In genomic region chr15:92901053-92901761, GRCh38 we compare ENCODE assay signal across 8 cellular contexts. TPM values are rescaled to one million over a fixed set of nuclear protein-coding genes. Genes with fewer than 3 reads are reported as not detected.
DNase-seq lines count a peak whose midpoint lies in the region; ATAC-seq and TF ChIP-seq lines count a peak whose summit lies in the region.

No MANE protein-coding gene starts in this region.

- DNase-seq in BJ (ENCODE audit: low read depth) (no peak), body of pancreas (no peak), memory B cell (ENCODE audit: low spot score in 2 of 2) (no peak), aorta (no peak), AML-193 (lab: John Stamatoyannopoulos, UW) (no peak), HPDE6-E6E7 (ENCODE audit: extremely low spot score) (no peak)

- CTCF ChIA-PET in BJ (lab: Yijun Ruan, JAX) = interaction anchor here (1.0 to 1.1 kb wide), 2 partner anchors 18 to 30 kb away, joined by 3 read pairs; no protein-coding TSS in a partner anchor

- H3K4me1 ChIP-seq in body of pancreas = peaks cover 51% of the 10 kb centered on the region
- H3K4me1 ChIP-seq in aorta (ENCODE audit: control insufficient read depth in 1 of 2, insufficient read depth in 2 of 2, low read length in 2 of 2) = no peaks in the 10 kb centered on the region

- ATAC-seq in body of pancreas (no peak), memory B cell (ENCODE audit: low read depth) (no peak), aorta (ENCODE audit: low FRiP score) (no peak), GM18873 (IDR thresholded peaks at IDR 0.05; ENCODE audit: low FRiP score, unreplicated experiment) (no peak)

- H3K4me3 ChIP-seq in BJ (ENCODE audit: low read depth, low read length) (peak overlapping the region; percentile 57), body of pancreas (peak overlapping the region; percentile 20 to 77), aorta (ENCODE audit: low read length in 2 of 2) (peak overlapping the region; percentile 97 to 100)

- intact Hi-C loops in body of pancreas (cut with DNase I) = no loop called here
- intact Hi-C loops in aorta (cut with DNase I) = loop anchor here in 1 of 2 donors (5.0 kb wide), 1 partner anchor 94 kb away; no protein-coding TSS in a partner anchor

- POLR2A ChIA-PET in BJ (lab: Charles Lee) = interaction anchor here (0.6 to 1.4 kb wide), 6 partner anchors 15 to 97 kb away, joined by 3 to 5 read pairs (median 4); no protein-coding TSS in a partner anchor

- peak overlapping the region; percentile 59 to 99 (median 97) for H3K27ac ChIP-seq in body of pancreas
- peak overlapping the region in 1 of 2 donors; percentile 87 for H3K27ac ChIP-seq in aorta (ENCODE audit: low read depth in 1 of 2, low read length in 2 of 2)

- TF ChIP-seq POLR2A in body of pancreas (IDR thresholded peaks at IDR 0.05) = no peak

- H3K4me3 Mint-ChIP-seq in IgD-negative memory B cell (peak overlapping the region; percentile 87 to 100 (median 98)), memory B cell (peak overlapping the region; percentile 97)

- H3K27me3 Mint-ChIP-seq in IgD-negative memory B cell (no peaks in the 10 kb centered on the region), memory B cell (no peaks in the 10 kb centered on the region)

- H3K36me3 ChIP-seq in BJ (ENCODE audit: control insufficient read depth, insufficient read depth, low read length) (no peaks in the 10 kb centered on the region), body of pancreas (replicated peaks in 1 of 2; ENCODE audit: insufficient read depth in 1 of 2, low read depth in 2 of 2) (no peaks in the 10 kb centered on the region), aorta (ENCODE audit: control insufficient read depth in 1 of 2, insufficient read depth in 2 of 2, low read length in 1 of 2) (no peaks in the 10 kb centered on the region)

- TF ChIP-seq CTCF in BJ (IDR thresholded peaks at IDR 0.05; ENCODE audit: insufficient read depth, low read depth, low read length) = no peak
- no peak for TF ChIP-seq CTCF in body of pancreas (IDR thresholded peaks at IDR 0.05)

- H3K27me3 ChIP-seq in BJ (ENCODE audit: control insufficient read depth, insufficient read depth, low read length) = no peaks in the 10 kb centered on the region
- H3K27me3 ChIP-seq in body of pancreas = no peaks in the 10 kb centered on the region
- H3K27me3 ChIP-seq in aorta (ENCODE audit: control insufficient read depth in 1 of 2, insufficient read depth in 2 of 2, low read length in 1 of 2) = peaks cover 0 to 1% of the 10 kb centered on the region in 2 donors

- H3K36me3 Mint-ChIP-seq in IgD-negative memory B cell = peaks cover 8% of the 10 kb centered on the region
- peaks cover 21% of the 10 kb centered on the region for H3K36me3 Mint-ChIP-seq in memory B cell

- 0% methylated on average over 9 of the region's 9 CpGs for WGBS in body of pancreas, 2 donors
- WGBS in aorta, 2 donors = 0 to 1% methylated on average over 9 of the region's 9 CpGs

- H3K9me3 ChIP-seq in body of pancreas = no peaks in the 10 kb centered on the region
- H3K9me3 ChIP-seq in aorta (ENCODE audit: control insufficient read depth, low read length) = no peaks in the 10 kb centered on the region

- H3K4me1 Mint-ChIP-seq in IgD-negative memory B cell = peaks cover 24 to 50% (median 43%) of the 10 kb centered on the region in 3 donors
- peaks cover 29% of the 10 kb centered on the region for H3K4me1 Mint-ChIP-seq in memory B cell

- H3K9me3 Mint-ChIP-seq in IgD-negative memory B cell (peaks cover 3 to 4% (median 4%) of the 10 kb centered on the region in 3 donors), memory B cell (peaks cover 8% of the 10 kb centered on the region)

- H3K27ac Mint-ChIP-seq in IgD-negative memory B cell (peak overlapping the region; percentile 97 to 99 (median 99)), memory B cell (peak overlapping the region; percentile 99)

RNA-seq across cellular contexts. Expression of gene CHD2, which starts 1.1 kb away (rescaled TPM):
- polyA plus RNA-seq in BJ (2011; rRNA removed) = 38.2 and 47.3 TPM in 2 replicates
- 59.7 and 67.5 TPM in 2 replicates for polyA minus RNA-seq in BJ (2011; rRNA and poly(A)+ RNA removed)
- 131 TPM for polyA plus RNA-seq in IgD-negative memory B cell
- total RNA-seq in body of pancreas = 10 to 100 TPM; 63.9 to 70.0 TPM
- 100 to 1,000 TPM; 120 to 144 TPM for total RNA-seq in aorta
- 10 to 100 TPM; 38.0 to 42.6 TPM for polyA plus RNA-seq in aorta

Comparison
In these comparisons a context has a peak if more than half of its experiments do, and no peak if none do; other contexts are left out.
1. H3K4me3 ChIP-seq: peak in every context shown above with its lines; median percentile 98 in aorta; 57 in BJ; 48 in body of pancreas.